In the genomic region with DNA sequence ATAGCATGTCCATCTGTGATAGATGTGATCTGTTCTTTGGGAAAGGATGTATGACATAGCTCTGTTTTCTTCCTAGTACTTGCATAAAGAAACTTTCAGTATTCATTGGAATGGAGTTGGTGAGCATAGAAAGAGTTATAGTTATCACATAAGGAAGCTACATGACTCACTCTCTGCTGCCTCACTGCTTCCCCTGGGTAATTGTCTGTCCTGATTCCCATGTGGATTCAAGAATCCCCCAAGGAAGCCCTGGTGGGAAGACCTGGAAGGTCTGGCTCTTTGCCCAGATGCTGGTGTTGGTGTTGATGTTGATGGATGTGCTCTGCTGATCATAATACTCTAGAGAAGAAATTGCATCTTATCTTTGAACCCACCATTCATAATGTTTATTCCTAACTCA, we compare ENCODE assay signal across 11 cellular contexts.
DNase-seq lines count a peak whose midpoint lies in the region; ATAC-seq and TF ChIP-seq lines count a peak whose summit lies in the region.
"Had no signal": no experiment of that assay in that cellular context is flagged by ENCODE, and none has a peak within 500 bp of the region (broad histone marks: within the 10 kb centered on the region; RNA-seq: fewer than 3 reads in every experiment).

No MANE protein-coding gene starts in this region.

- ATAC-seq in GM19328 (IDR thresholded peaks at IDR 0.05; ENCODE audit: unreplicated experiment) (no peak), GM21367 (IDR thresholded peaks at IDR 0.05; ENCODE audit: unreplicated experiment) (no peak), HG03442 (IDR thresholded peaks at IDR 0.05; ENCODE audit: unreplicated experiment) (no peak)

- DNase-seq in Daoy (ENCODE audit: low read depth) (peak; percentile 91), NCI-H2171 (lab: John Stamatoyannopoulos, UW) (peak; percentile 88), cardiac fibroblast (ENCODE audit: low read depth in 2 of 2) (peak; percentile 87 to 93), myocyte (ENCODE audit: low read depth) (peak; percentile 79), Ammon's horn (ENCODE audit: low spot score) (no peak)
- DNase-seq: activated T-cell treated with anti-CD3 and anti-CD28 coated beads, Interleukin-2, amount 50 U/mL, for 24 hours; midbrain; testis had no signal

- TF ChIP-seq CTCF in cardiac fibroblast (IDR thresholded peaks at IDR 0.05; ENCODE audit: low read depth, low read length) = no peak

- no peak overlapping the region for H3K4me3 ChIP-seq in cardiac fibroblast (replicated peaks in 1 of 2; ENCODE audit: low read depth in 2 of 2, low read length in 2 of 2)
- H3K4me3 ChIP-seq: testis had no signal
